ENCODE assay signal across 24 cellular contexts in genomic region chr2:99524056-99524455, GRCh38.
"Had no signal": no experiment of that assay in that cellular context is flagged by ENCODE, and none has a peak within 500 bp of the region (broad histone marks: within the 10 kb centered on the region; RNA-seq: fewer than 3 reads in every experiment).

No MANE protein-coding gene starts in this region.

- H3K4me3 ChIP-seq: adrenal gland, body of pancreas, breast epithelium, K562, PC-9, SK-N-MC had no signal

- H3K27ac ChIP-seq: adrenal gland, body of pancreas, breast epithelium, PC-9, RWPE1, SK-N-MC had no signal

- DNase-seq: activated CD4-positive, alpha-beta memory T cell treated with anti-CD3 and anti-CD28 coated beads, Interleukin-2, amount 10 ng/mL, durations not matched to agents 7 days and 5 days; activated CD4-positive, alpha-beta T cell treated with anti-CD3 and anti-CD28 coated beads for 4 hours; activated gamma-delta T cell; activated naive CD4-positive, alpha-beta T cell treated with Interleukin-2 at 50 U/mL for 16 hours; activated T-cell treated with anti-CD3 and anti-CD28 coated beads, Interleukin-2, amount 50 U/mL, for 24 hours; adrenal gland; body of pancreas; NCI-H1092 treated with DMSO at 0.1 percent for 48 hours; NCI-H1417; NCI-H187 treated with DMSO at 0.1 percent for 48 hours; NCI-H2081; NCI-H2171 treated with DMSO at 0.1 percent for 48 hours; NCI-H226; NCI-H526 treated with DMSO at 0.1 percent for 48 hours; NK-92 treated with Interleukin-12 subunit alpha and Interleukin-12 subunit beta, amount 100 ng/mL, for 24 hours; PC-9; Right ventricle myocardium superior had no signal

- FAIRE-seq: astrocyte, K562, RCC 7860, TTC549 had no signal

- H3K36me3 ChIP-seq: adrenal gland, breast epithelium had no signal

- H3K9me3 ChIP-seq: adrenal gland, body of pancreas, breast epithelium had no signal

- H3K27me3 ChIP-seq: adrenal gland, body of pancreas, breast epithelium had no signal
